1 cellular context compared by ENCODE assay signal in the genomic region with DNA sequence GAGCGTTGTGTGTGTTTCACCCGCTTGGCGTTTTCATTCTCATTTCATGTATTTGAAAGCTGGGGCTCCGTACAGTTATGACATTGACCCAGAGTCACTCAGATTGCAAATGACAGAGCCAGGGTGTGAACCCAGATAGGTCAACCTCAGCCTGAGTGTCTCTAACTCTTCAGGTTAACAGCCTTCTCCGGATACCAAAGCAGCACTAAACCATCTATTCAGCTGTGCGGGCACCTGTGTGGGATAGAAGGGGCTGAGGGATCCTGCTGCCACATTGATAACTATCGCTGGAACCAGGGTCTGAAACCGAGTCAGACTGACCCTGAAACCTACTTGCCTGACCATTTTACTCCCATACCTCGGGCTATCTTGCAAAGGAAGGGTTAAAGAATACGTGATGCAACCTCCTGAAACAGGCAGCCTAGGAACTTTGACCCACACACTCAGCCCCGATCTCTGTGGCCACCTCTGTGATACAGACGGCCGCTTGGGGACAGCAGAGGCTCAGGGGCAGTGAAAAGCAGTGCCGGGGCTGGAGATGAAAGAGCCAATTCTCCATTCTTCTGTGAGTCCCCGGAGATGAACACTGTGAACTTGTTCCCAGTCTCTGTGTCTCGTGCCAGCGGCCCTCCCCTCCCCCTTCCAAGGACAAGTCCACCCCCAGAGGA.
TF ChIP-seq lines count a peak whose summit lies in the region.

No MANE protein-coding gene starts in this region.

TF ChIP-seq in HepG2, 621 proteins besides CTCF, POLR2A, EP300 and RAD21 (continued from another document):
- TF ChIP-seq MED8 (CRISPR knock-in tag; IDR thresholded peaks at IDR 0.05; ENCODE audit: insufficient replicate concordance): no peak
